8 cellular contexts compared by ENCODE assay signal in the genomic region with DNA sequence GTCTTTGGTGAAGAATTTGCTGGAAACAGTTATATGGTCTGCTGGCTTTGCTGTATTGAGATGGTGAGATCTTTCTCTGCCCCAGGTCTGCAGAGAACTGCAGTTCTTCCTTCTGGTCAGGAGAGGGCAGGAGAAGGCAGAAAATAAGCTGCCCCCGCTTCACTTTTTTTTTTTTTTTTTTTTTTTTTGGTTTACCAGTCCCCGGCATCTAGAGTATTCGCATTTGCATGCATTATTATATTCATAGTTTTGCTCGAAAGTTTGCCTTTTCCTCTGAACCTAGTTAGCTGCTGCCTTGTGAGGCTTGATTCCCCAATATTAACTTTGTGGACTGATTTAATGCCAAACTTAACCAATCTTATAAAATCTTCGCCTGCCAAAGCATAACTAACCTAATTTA. TPM values are rescaled to one million over a fixed set of nuclear protein-coding genes. Genes with fewer than 3 reads are reported as not detected.
DNase-seq lines count a peak whose midpoint lies in the region; ATAC-seq and TF ChIP-seq lines count a peak whose summit lies in the region.

No MANE protein-coding gene starts in this region.

- H3K56ac ChIP-seq in mesendoderm (ENCODE audit: low read length), result no peak overlapping the region

- no peak overlapping the region for H3K4ac ChIP-seq in mesendoderm (ENCODE audit: low read depth, low read length)

- intact Hi-C loops in dorsolateral prefrontal cortex (cut with DNase I), result loop anchor here (5.0 to 10.0 kb wide), 5 partner anchors 122 to 650 kb away; a partner anchor contains a TSS

- H2BK5ac ChIP-seq in mesendoderm (ENCODE audit: low read length), result no peak overlapping the region

- peak; percentile 89 for ATAC-seq in SK-N-SH treated with all-trans-retinoic acid at 6 μM for 48 hours
- ATAC-seq in HG03521 (IDR thresholded peaks at IDR 0.05; ENCODE audit: unreplicated experiment), result no peak
- ATAC-seq in GM18873 (IDR thresholded peaks at IDR 0.05; ENCODE audit: low FRiP score, unreplicated experiment), result no peak

- WGBS in mesendoderm (ENCODE audit: extremely low coverage, insufficient coverage, low lambda C conversion rate), result no CpG with 5 or more reads among the region's 5 CpGs

- no peak overlapping the region for H4K5ac ChIP-seq in mesendoderm (ENCODE audit: low read length)

- H2BK120ac ChIP-seq in mesendoderm (ENCODE audit: low read depth, low read length), result no peak overlapping the region

- no peaks in the 10 kb centered on the region for H3K4me1 ChIP-seq in mesendoderm (ENCODE audit: control insufficient read depth, low read depth, low read length)

- H3K4me2 ChIP-seq in mesendoderm (ENCODE audit: low read length), result no peak overlapping the region

- DNase-seq in AG04449 (ENCODE audit: low read depth, low spot score), result peak; percentile 5
- DNase-seq in GM06990 (ENCODE audit: extremely low read depth, insufficient read length), result no peak
- DNase-seq in NAMALWA (ENCODE audit: low spot score), result peak; percentile 80
- peak in 1 of 10 donors; percentile 24 for DNase-seq in dorsolateral prefrontal cortex
- DNase-seq in mesendoderm, result peak; percentile 60

- no peak overlapping the region for H3K18ac ChIP-seq in mesendoderm (ENCODE audit: low read length)

- H2BK15ac ChIP-seq in mesendoderm (replicated peaks; ENCODE audit: low read depth), result no peak overlapping the region

- H3K27ac ChIP-seq in dorsolateral prefrontal cortex (no peak overlapping the region), mesendoderm (ENCODE audit: low read depth, low read length) (no peak overlapping the region)

- CTCF ChIA-PET in AG04449 (lab: Yijun Ruan, JAX), result interaction anchor here (0.6 to 5.0 kb wide), 62 partner anchors 9 to 648 kb away, joined by 3 to 73 read pairs (median 4); a partner anchor contains a TSS

- H4K8ac ChIP-seq in mesendoderm (ENCODE audit: low read depth, low read length), result no peak overlapping the region

- no peak overlapping the region for H3K9ac ChIP-seq in mesendoderm (ENCODE audit: low read length)

- H3K79me2 ChIP-seq in mesendoderm (ENCODE audit: control insufficient read depth, insufficient read depth, low read length), result no peaks in the 10 kb centered on the region

- H3K36me3 ChIP-seq in GM06990 (ENCODE audit: control insufficient read depth, insufficient read depth, low read length), result no peaks in the 10 kb centered on the region
- H3K36me3 ChIP-seq in mesendoderm (ENCODE audit: control insufficient read depth, insufficient read depth, low read length), result no peaks in the 10 kb centered on the region

- H3K4me3 ChIP-seq in AG04449 (ENCODE audit: low read depth, low read length) (no peak overlapping the region), GM06990 (replicated peaks; ENCODE audit: low read depth, low read length) (no peak overlapping the region), dorsolateral prefrontal cortex (peak overlapping the region in 1 of 59 donors; percentile 29), mesendoderm (ENCODE audit: low read length) (no peak overlapping the region)

- no peaks in the 10 kb centered on the region for H3K79me1 ChIP-seq in mesendoderm (ENCODE audit: low read length)

- TF ChIP-seq CTCF in AG04449 (IDR thresholded peaks at IDR 0.05; ENCODE audit: insufficient read depth, low read length, missing control alignments), result peak; percentile 79
- peak; percentile 86 for TF ChIP-seq CTCF in GM06990 (IDR thresholded peaks at IDR 0.05; ENCODE audit: insufficient read depth, low read length, poor library complexity, severe bottlenecking)
- peak; percentile 62 to 93 (median 82) for TF ChIP-seq CTCF in dorsolateral prefrontal cortex (IDR thresholded peaks at IDR 0.05 in 54 of 56, conservative IDR thresholded peaks at IDR 0.05 in 2 of 56; ENCODE audit: low read depth in 1 of 56, partially characterized antibody in 56 of 56)

- POLR2A ChIA-PET in AG04449 (lab: Yijun Ruan, JAX), result interaction anchor here (1.1 kb wide), 1 partner anchor 239 kb away, joined by 3 read pairs; no protein-coding TSS in a partner anchor

- no peak overlapping the region for H3K23ac ChIP-seq in mesendoderm (ENCODE audit: low read length)

- no peak overlapping the region for H2AK5ac ChIP-seq in mesendoderm (ENCODE audit: low read length)

- no peaks in the 10 kb centered on the region for H3K27me3 ChIP-seq in GM06990 (replicated peaks; ENCODE audit: control insufficient read depth, insufficient read depth, low read length)
- H3K27me3 ChIP-seq in dorsolateral prefrontal cortex, result no peaks in the 10 kb centered on the region
- no peaks in the 10 kb centered on the region for H3K27me3 ChIP-seq in mesendoderm (ENCODE audit: insufficient read depth, low read length, poor library complexity)

TF ChIP-seq in SK-N-SH treated with all-trans-retinoic acid at 6 μM for 48 hours, 23 proteins besides CTCF, POLR2A, EP300 and RAD21:
- TF ChIP-seq ESRRG (CRISPR knock-in tag; IDR thresholded peaks at IDR 0.05) (no peak), TOX (CRISPR knock-in tag; IDR thresholded peaks at IDR 0.05; ENCODE audit: borderline replicate concordance) (no peak), RARB (CRISPR knock-in tag; IDR thresholded peaks at IDR 0.05) (no peak), ZNF565 (CRISPR knock-in tag; conservative IDR thresholded peaks at IDR 0.05; ENCODE audit: low read depth) (no peak), OSR1 (CRISPR knock-in tag; IDR thresholded peaks at IDR 0.05) (no peak), BACH2 (CRISPR knock-in tag; IDR thresholded peaks at IDR 0.05; ENCODE audit: borderline replicate concordance) (no peak), ZFP30 (CRISPR knock-in tag; IDR thresholded peaks at IDR 0.05) (no peak), ZC3H10 (CRISPR knock-in tag; IDR thresholded peaks at IDR 0.05) (no peak), ISL1 (CRISPR knock-in tag; IDR thresholded peaks at IDR 0.05) (no peak), PPARA (CRISPR knock-in tag; IDR thresholded peaks at IDR 0.05; ENCODE audit: borderline replicate concordance) (no peak), SNAI2 (CRISPR knock-in tag; IDR thresholded peaks at IDR 0.05) (no peak), CSDC2 (CRISPR knock-in tag; IDR thresholded peaks at IDR 0.05) (no peak), ZFP3 (CRISPR knock-in tag; IDR thresholded peaks at IDR 0.05) (no peak), GLIS3 (CRISPR knock-in tag; IDR thresholded peaks at IDR 0.05) (no peak), ZNF8 (CRISPR knock-in tag; IDR thresholded peaks at IDR 0.05) (no peak), TCF4 (CRISPR knock-in tag; IDR thresholded peaks at IDR 0.05; ENCODE audit: borderline replicate concordance) (no peak)
- TF ChIP-seq, protein P1, sequence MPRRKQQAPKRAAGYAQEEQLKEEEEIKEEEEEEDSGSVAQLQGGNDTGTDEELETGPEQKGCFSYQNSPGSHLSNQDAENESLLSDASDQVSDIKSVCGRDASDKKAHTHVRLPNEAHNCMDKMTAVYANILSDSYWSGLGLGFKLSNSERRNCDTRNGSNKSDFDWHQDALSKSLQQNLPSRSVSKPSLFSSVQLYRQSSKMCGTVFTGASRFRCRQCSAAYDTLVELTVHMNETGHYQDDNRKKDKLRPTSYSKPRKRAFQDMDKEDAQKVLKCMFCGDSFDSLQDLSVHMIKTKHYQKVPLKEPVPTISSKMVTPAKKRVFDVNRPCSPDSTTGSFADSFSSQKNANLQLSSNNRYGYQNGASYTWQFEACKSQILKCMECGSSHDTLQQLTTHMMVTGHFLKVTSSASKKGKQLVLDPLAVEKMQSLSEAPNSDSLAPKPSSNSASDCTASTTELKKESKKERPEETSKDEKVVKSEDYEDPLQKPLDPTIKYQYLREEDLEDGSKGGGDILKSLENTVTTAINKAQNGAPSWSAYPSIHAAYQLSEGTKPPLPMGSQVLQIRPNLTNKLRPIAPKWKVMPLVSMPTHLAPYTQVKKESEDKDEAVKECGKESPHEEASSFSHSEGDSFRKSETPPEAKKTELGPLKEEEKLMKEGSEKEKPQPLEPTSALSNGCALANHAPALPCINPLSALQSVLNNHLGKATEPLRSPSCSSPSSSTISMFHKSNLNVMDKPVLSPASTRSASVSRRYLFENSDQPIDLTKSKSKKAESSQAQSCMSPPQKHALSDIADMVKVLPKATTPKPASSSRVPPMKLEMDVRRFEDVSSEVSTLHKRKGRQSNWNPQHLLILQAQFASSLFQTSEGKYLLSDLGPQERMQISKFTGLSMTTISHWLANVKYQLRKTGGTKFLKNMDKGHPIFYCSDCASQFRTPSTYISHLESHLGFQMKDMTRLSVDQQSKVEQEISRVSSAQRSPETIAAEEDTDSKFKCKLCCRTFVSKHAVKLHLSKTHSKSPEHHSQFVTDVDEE (CRISPR knock-in tag; IDR thresholded peaks at IDR 0.05), result no peak
- TF ChIP-seq, protein P2, sequence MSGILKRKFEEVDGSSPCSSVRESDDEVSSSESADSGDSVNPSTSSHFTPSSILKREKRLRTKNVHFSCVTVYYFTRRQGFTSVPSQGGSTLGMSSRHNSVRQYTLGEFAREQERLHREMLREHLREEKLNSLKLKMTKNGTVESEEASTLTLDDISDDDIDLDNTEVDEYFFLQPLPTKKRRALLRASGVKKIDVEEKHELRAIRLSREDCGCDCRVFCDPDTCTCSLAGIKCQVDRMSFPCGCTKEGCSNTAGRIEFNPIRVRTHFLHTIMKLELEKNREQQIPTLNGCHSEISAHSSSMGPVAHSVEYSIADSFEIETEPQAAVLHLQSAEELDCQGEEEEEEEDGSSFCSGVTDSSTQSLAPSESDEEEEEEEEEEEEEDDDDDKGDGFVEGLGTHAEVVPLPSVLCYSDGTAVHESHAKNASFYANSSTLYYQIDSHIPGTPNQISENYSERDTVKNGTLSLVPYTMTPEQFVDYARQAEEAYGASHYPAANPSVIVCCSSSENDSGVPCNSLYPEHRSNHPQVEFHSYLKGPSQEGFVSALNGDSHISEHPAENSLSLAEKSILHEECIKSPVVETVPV (CRISPR knock-in tag; IDR thresholded peaks at IDR 0.05), result no peak

RNA-seq across cellular contexts. Expression of a gene that starts 10.6 kb away (rescaled TPM):
- 10 to 100 TPM; 21.2 to 63.1 (median 43.9) TPM for total RNA-seq in dorsolateral prefrontal cortex
- 120 TPM for polyA plus RNA-seq in mesendoderm (2013, experiment 1 of 2)
- polyA plus RNA-seq in mesendoderm (2013, experiment 2 of 2), result 116 TPM
